Comparison of ENCODE assay signal across 1 cellular context in genomic region chr2:69615078-69615630, GRCh38.
TF ChIP-seq lines count a peak whose summit lies in the region.

No MANE protein-coding gene starts in this region.

TF ChIP-seq in HepG2, 621 proteins besides CTCF, POLR2A, EP300 and RAD21:
- TF ChIP-seq MXD4 (CRISPR knock-in tag; IDR thresholded peaks at IDR 0.05) = no peak
- TF ChIP-seq HOXA9 (CRISPR knock-in tag; IDR thresholded peaks at IDR 0.05; ENCODE audit: borderline replicate concordance) = no peak
- no peak for TF ChIP-seq ZNF17 (CRISPR knock-in tag; IDR thresholded peaks at IDR 0.05)
- TF ChIP-seq HNF4G (IDR thresholded peaks at IDR 0.05; ENCODE audit: borderline replicate concordance, low read depth, low read length) = 0 out of 2 replicates have a peak, but pooled peaks have one; percentile 6
- TF ChIP-seq HNF4G (CRISPR knock-in tag; IDR thresholded peaks at IDR 0.05; ENCODE audit: borderline replicate concordance, low read depth) = no peak
- peak; percentile 46; the same call in 1 of the 2 replicates for TF ChIP-seq HOMEZ (CRISPR knock-in tag; IDR thresholded peaks at IDR 0.05; ENCODE audit: low read depth)
- 0 out of 2 replicates have a peak, but pooled peaks have one; percentile 37 for TF ChIP-seq ZNF644 (CRISPR knock-in tag; IDR thresholded peaks at IDR 0.05; ENCODE audit: low read depth)
- TF ChIP-seq DNMT1 (CRISPR knock-in tag; IDR thresholded peaks at IDR 0.05) = no peak
- TF ChIP-seq ZSCAN25 (CRISPR knock-in tag; IDR thresholded peaks at IDR 0.05) = no peak
- no peak for TF ChIP-seq ZNF7 (CRISPR knock-in tag; IDR thresholded peaks at IDR 0.05)
- peak; percentile 30; the same call in 1 of the 2 replicates for TF ChIP-seq HNF4A (CRISPR knock-in tag; IDR thresholded peaks at IDR 0.05)
- TF ChIP-seq PBX2 (CRISPR knock-in tag; IDR thresholded peaks at IDR 0.05) = no peak
- TF ChIP-seq PRDM10 (CRISPR knock-in tag; IDR thresholded peaks at IDR 0.05; ENCODE audit: low read depth) = peak; percentile 60; the same call in 1 of the 2 replicates
